1 cellular context compared by ENCODE assay signal in genomic region chr6:27545271-27546046, GRCh38.
TF ChIP-seq lines count a peak whose summit lies in the region.

No MANE protein-coding gene starts in this region.

TF ChIP-seq in HepG2, 621 proteins besides CTCF, POLR2A, EP300 and RAD21 (continued from another document and continues in another):
- TF ChIP-seq ZNF503 (CRISPR knock-in tag; IDR thresholded peaks at IDR 0.05), result peak; percentile 63; the same call in 1 of the 2 replicates
- TF ChIP-seq ZNF619 (CRISPR knock-in tag; IDR thresholded peaks at IDR 0.05), result no peak
- TF ChIP-seq ZNF589 (CRISPR knock-in tag; conservative IDR thresholded peaks at IDR 0.05), result no peak
- TF ChIP-seq ZBTB40 (IDR thresholded peaks at IDR 0.05), result no peak
- peak; percentile 52; the same call in 1 of the 2 replicates for TF ChIP-seq ZBTB40 (CRISPR knock-in tag; IDR thresholded peaks at IDR 0.05)
- peak; percentile 58; the same call in 1 of the 2 replicates for TF ChIP-seq SOX5 (CRISPR knock-in tag; IDR thresholded peaks at IDR 0.05; ENCODE audit: borderline replicate concordance)
- TF ChIP-seq ATF1 (CRISPR knock-in tag; IDR thresholded peaks at IDR 0.05), result peak; percentile 81
- TF ChIP-seq ATF4 (CRISPR knock-in tag; IDR thresholded peaks at IDR 0.05), result peak in 1 of 2 experiments; percentile 56; a peak in 2 of 4 replicates
- TF ChIP-seq HOXA3 (CRISPR knock-in tag; IDR thresholded peaks at IDR 0.05), result peak; percentile 96
- TF ChIP-seq CEBPG (CRISPR knock-in tag; IDR thresholded peaks at IDR 0.05), result peak; percentile 80
- TF ChIP-seq GATAD2A (CRISPR knock-in tag; IDR thresholded peaks at IDR 0.05), result peak; percentile 87
- no peak for TF ChIP-seq RBM39 (IDR thresholded peaks at IDR 0.05; ENCODE audit: low read depth, low read length, poor library complexity, severe bottlenecking)
- no peak for TF ChIP-seq NR1H2 (CRISPR knock-in tag; IDR thresholded peaks at IDR 0.05; ENCODE audit: borderline replicate concordance, low read depth)
- TF ChIP-seq ZFP36L2 (CRISPR knock-in tag; IDR thresholded peaks at IDR 0.05), result no peak
- no peak for TF ChIP-seq EZH2 (conservative IDR thresholded peaks at IDR 0.05; ENCODE audit: low read depth, low read length)
- no peak for TF ChIP-seq ZNF569 (CRISPR knock-in tag; IDR thresholded peaks at IDR 0.05; ENCODE audit: borderline replicate concordance)
- 0 out of 2 replicates have a peak, but pooled peaks have one; percentile 63 for TF ChIP-seq FOXJ3 (CRISPR knock-in tag; IDR thresholded peaks at IDR 0.05; ENCODE audit: borderline replicate concordance)
- no peak for TF ChIP-seq NFATC3 (CRISPR knock-in tag; IDR thresholded peaks at IDR 0.05)
- TF ChIP-seq ZFP90 (CRISPR knock-in tag; IDR thresholded peaks at IDR 0.05; ENCODE audit: borderline replicate concordance), result peak; percentile 85; the same call in 1 of the 2 replicates
- TF ChIP-seq ZNF577 (CRISPR knock-in tag; IDR thresholded peaks at IDR 0.05; ENCODE audit: borderline replicate concordance, low read depth), result no peak
- peak; percentile 45; the same call in 1 of the 2 replicates for TF ChIP-seq RNF2 (conservative IDR thresholded peaks at IDR 0.05; ENCODE audit: low read depth)
- TF ChIP-seq CBX5 (CRISPR knock-in tag; IDR thresholded peaks at IDR 0.05; ENCODE audit: borderline replicate concordance), result peak; percentile 80; the same call in 1 of the 2 replicates
- peak; percentile 25; the same call in 1 of the 2 replicates for TF ChIP-seq KAT7 (CRISPR knock-in tag; IDR thresholded peaks at IDR 0.05; ENCODE audit: borderline replicate concordance)
- TF ChIP-seq YY1 (IDR thresholded peaks at IDR 0.05; ENCODE audit: insufficient read depth, insufficient replicate concordance, low read depth, low read length), result peak; percentile 74
- no peak for TF ChIP-seq ZMAT3 (CRISPR knock-in tag; conservative IDR thresholded peaks at IDR 0.05)
- peak; percentile 92 for TF ChIP-seq TFDP2 (CRISPR knock-in tag; IDR thresholded peaks at IDR 0.05)
- TF ChIP-seq GPN1 (CRISPR knock-in tag; IDR thresholded peaks at IDR 0.05; ENCODE audit: borderline replicate concordance), result no peak
- TF ChIP-seq TP53 (CRISPR knock-in tag; conservative IDR thresholded peaks at IDR 0.05), result peak; percentile 54; the same call in 1 of the 2 replicates
- TF ChIP-seq ZNF784 (CRISPR knock-in tag; IDR thresholded peaks at IDR 0.05; ENCODE audit: borderline replicate concordance), result peak; percentile 97
- TF ChIP-seq PHF5A (CRISPR knock-in tag; IDR thresholded peaks at IDR 0.05; ENCODE audit: low read depth, unreplicated experiment), result no peak
- TF ChIP-seq NR2C2 (CRISPR knock-in tag; IDR thresholded peaks at IDR 0.05; ENCODE audit: borderline replicate concordance), result no peak
- 0 out of 3 replicates have a peak, but pooled peaks have one; percentile 45 for TF ChIP-seq MXI1 (IDR thresholded peaks at IDR 0.05; ENCODE audit: borderline replicate concordance, low read depth, low read length)
- TF ChIP-seq NFE2 (CRISPR knock-in tag; IDR thresholded peaks at IDR 0.05), result no peak
- no peak for TF ChIP-seq ZSCAN21 (CRISPR knock-in tag; IDR thresholded peaks at IDR 0.05; ENCODE audit: borderline replicate concordance)
- peak; percentile 88; the same call in 1 of the 2 replicates for TF ChIP-seq MZF1 (CRISPR knock-in tag; IDR thresholded peaks at IDR 0.05; ENCODE audit: borderline replicate concordance)
- TF ChIP-seq ZNF101 (CRISPR knock-in tag; IDR thresholded peaks at IDR 0.05; ENCODE audit: borderline replicate concordance, low read depth), result no peak
- TF ChIP-seq ZNF883 (CRISPR knock-in tag; IDR thresholded peaks at IDR 0.05; ENCODE audit: not compliant biosample characterization), result no peak
- TF ChIP-seq PBX2 (CRISPR knock-in tag; IDR thresholded peaks at IDR 0.05), result no peak
- TF ChIP-seq SP4 (CRISPR knock-in tag; IDR thresholded peaks at IDR 0.05), result peak; percentile 64; the same call in 1 of the 2 replicates
- TF ChIP-seq PRDM10 (CRISPR knock-in tag; IDR thresholded peaks at IDR 0.05; ENCODE audit: low read depth), result 0 out of 2 replicates have a peak, but pooled peaks have one; percentile 50
- peak; percentile 20; the same call in 1 of the 2 replicates for TF ChIP-seq FOXO1 (CRISPR knock-in tag; IDR thresholded peaks at IDR 0.05)
- TF ChIP-seq THAP8 (CRISPR knock-in tag; IDR thresholded peaks at IDR 0.05; ENCODE audit: borderline replicate concordance), result no peak
- no peak for TF ChIP-seq MXD3 (CRISPR knock-in tag; IDR thresholded peaks at IDR 0.05)
